32 cellular contexts compared by ENCODE assay signal in genomic region chr2:173953047-173953424, GRCh38. TPM values are rescaled to one million over a fixed set of nuclear protein-coding genes. Genes with fewer than 3 reads are reported as not detected.
DNase-seq lines count a peak whose midpoint lies in the region; ATAC-seq, FAIRE-seq and TF ChIP-seq lines count a peak whose summit lies in the region.
"Had no signal": no experiment of that assay in that cellular context is flagged by ENCODE, and none has a peak within 500 bp of the region (broad histone marks: within the 10 kb centered on the region; RNA-seq: fewer than 3 reads in every experiment).

No MANE protein-coding gene starts in this region.

- TF ChIP-seq CTCF in D721Med (IDR thresholded peaks at IDR 0.05; ENCODE audit: insufficient read depth, missing control alignments) = no peak
- TF ChIP-seq CTCF in testis (IDR thresholded peaks at IDR 0.05) = no peak

- peaks cover 83% of the 10 kb centered on the region for H3K4me1 Mint-ChIP-seq in activated CD4-positive, alpha-beta T cell treated with anti-CD3 and anti-CD28 coated beads for 36 hours
- H3K4me1 Mint-ChIP-seq in T-helper 17 cell = peaks cover 65% of the 10 kb centered on the region
- H3K4me1 Mint-ChIP-seq in naive thymus-derived CD8-positive, alpha-beta T cell = peaks cover 41 to 98% (median 88%) of the 10 kb centered on the region in 4 donors

- H3K27ac Mint-ChIP-seq in activated CD4-positive, alpha-beta T cell treated with anti-CD3 and anti-CD28 coated beads for 36 hours = no peak overlapping the region
- peak overlapping the region; percentile 34 for H3K27ac Mint-ChIP-seq in T-helper 17 cell
- H3K27ac Mint-ChIP-seq in naive thymus-derived CD8-positive, alpha-beta T cell = peak overlapping the region in 2 of 10 donors; percentile 21 to 43
- H3K27ac Mint-ChIP-seq: activated CD4-positive, alpha-beta T cell treated with anti-CD3 and anti-CD28 coated beads, Interleukin-2, amount 10 ng/mL, durations not matched to agents 24 days and 14 days; GM23338; nephron progenitor cell had no signal

- peak; percentile 16 for ATAC-seq in activated CD4-positive, alpha-beta T cell treated with anti-CD3 and anti-CD28 coated beads for 36 hours
- ATAC-seq in T-helper 17 cell (no peak), HG02759 (IDR thresholded peaks at IDR 0.05; ENCODE audit: unreplicated experiment) (no peak)
- ATAC-seq in naive thymus-derived CD8-positive, alpha-beta T cell = no peak
- ATAC-seq: GM23338 had no signal

- peak; percentile 6 for FAIRE-seq in D721Med (lab: Jason Lieb, UNC)
- FAIRE-seq: HTR-8/SVneo had no signal

- H3K27me3 Mint-ChIP-seq in activated CD4-positive, alpha-beta T cell treated with anti-CD3 and anti-CD28 coated beads for 36 hours = no peaks in the 10 kb centered on the region
- no peaks in the 10 kb centered on the region for H3K27me3 Mint-ChIP-seq in T-helper 17 cell
- no peaks in the 10 kb centered on the region for H3K27me3 Mint-ChIP-seq in naive thymus-derived CD8-positive, alpha-beta T cell
- H3K27me3 Mint-ChIP-seq: activated CD4-positive, alpha-beta T cell treated with anti-CD3 and anti-CD28 coated beads, Interleukin-2, amount 10 ng/mL, durations not matched to agents 24 days and 14 days had no signal

- H3K4me3 Mint-ChIP-seq in activated CD4-positive, alpha-beta T cell treated with anti-CD3 and anti-CD28 coated beads for 36 hours = no peak overlapping the region
- H3K4me3 Mint-ChIP-seq in T-helper 17 cell = peak overlapping the region; percentile 34
- peak overlapping the region in 9 of 10 donors; percentile 40 to 72 (median 58) for H3K4me3 Mint-ChIP-seq in naive thymus-derived CD8-positive, alpha-beta T cell
- H3K4me3 Mint-ChIP-seq: activated CD4-positive, alpha-beta T cell treated with anti-CD3 and anti-CD28 coated beads, Interleukin-2, amount 10 ng/mL, durations not matched to agents 24 days and 14 days; GM23338; nephron progenitor cell had no signal

- H3K4me1 ChIP-seq in testis = peaks cover 16% of the 10 kb centered on the region

- H3K27me3 ChIP-seq in testis = no peaks in the 10 kb centered on the region
- H3K27me3 ChIP-seq: brain microvascular endothelial cell, dorsolateral prefrontal cortex, SJCRH30 had no signal

- no peak overlapping the region for H3K27ac ChIP-seq in testis
- H3K27ac ChIP-seq: 22Rv1, brain microvascular endothelial cell, dorsolateral prefrontal cortex, SJCRH30, WERI-Rb-1 had no signal

- intact Hi-C loops in activated CD4-positive, alpha-beta T cell treated with anti-CD3 and anti-CD28 coated beads for 36 hours (cut with DNase I, micrococcal nuclease) = no loop called here
- intact Hi-C loops in testis (cut with DNase I; ENCODE audit: low total_unique reads) = no loop called here

- H3K36me3 Mint-ChIP-seq in activated CD4-positive, alpha-beta T cell treated with anti-CD3 and anti-CD28 coated beads for 36 hours (ENCODE audit: low read depth) = peaks cover 57% of the 10 kb centered on the region
- peaks cover 4% of the 10 kb centered on the region for H3K36me3 Mint-ChIP-seq in T-helper 17 cell (ENCODE audit: low read depth)
- H3K36me3 Mint-ChIP-seq in naive thymus-derived CD8-positive, alpha-beta T cell = peaks cover 22 to 78% (median 43%) of the 10 kb centered on the region in 3 donors

- H3K9me3 ChIP-seq in T-helper 17 cell (ENCODE audit: control insufficient read depth, low read length, poor library complexity, severe bottlenecking) = no peaks in the 10 kb centered on the region
- H3K9me3 ChIP-seq in testis = no peaks in the 10 kb centered on the region

- no peak overlapping the region for H3K4me3 ChIP-seq in testis
- H3K4me3 ChIP-seq: GM23338, SJCRH30 had no signal

- no peaks in the 10 kb centered on the region for H3K36me3 ChIP-seq in testis (ENCODE audit: low read depth, missing control alignments)

- POLR2A ChIA-PET in activated CD4-positive, alpha-beta T cell treated with anti-CD3 and anti-CD28 coated beads for 36 hours (lab: Charles Lee) = no interaction called here
- POLR2A ChIA-PET in naive thymus-derived CD8-positive, alpha-beta T cell (lab: Charles Lee) = no interaction called here

- 94 to 95% methylated on average over 1 to 3 of the region's 3 CpGs for WGBS in testis, 2 donors

- TF ChIP-seq POLR2A in testis (IDR thresholded peaks at IDR 0.05) = no peak

- no peaks in the 10 kb centered on the region for H3K9me3 Mint-ChIP-seq in activated CD4-positive, alpha-beta T cell treated with anti-CD3 and anti-CD28 coated beads for 36 hours (ENCODE audit: low read depth)
- H3K9me3 Mint-ChIP-seq in naive thymus-derived CD8-positive, alpha-beta T cell = no peaks in the 10 kb centered on the region
- H3K9me3 Mint-ChIP-seq: activated CD4-positive, alpha-beta T cell treated with anti-CD3 and anti-CD28 coated beads, Interleukin-2, amount 10 ng/mL, durations not matched to agents 24 days and 14 days; GM23338 had no signal

- DNase-seq in activated CD4-positive, alpha-beta T cell treated with anti-CD3 and anti-CD28 coated beads for 36 hours = no peak
- DNase-seq in activated CD4-positive, alpha-beta T cell treated with anti-CD3 and anti-CD28 coated beads, Interleukin-2, amount 50 U/mL, for 1 hour = no peak
- DNase-seq in D721Med (ENCODE audit: insufficient read length, low spot score) = no peak
- DNase-seq in T-helper 17 cell = no peak
- DNase-seq in naive thymus-derived CD8-positive, alpha-beta T cell = no peak
- no peak for DNase-seq in testis
- no peak for DNase-seq in NCI-H2081 treated with DMSO at 0.1 percent for 48 hours (lab: John Stamatoyannopoulos, UW)
- DNase-seq: activated CD4-positive, alpha-beta T cell treated with anti-CD3 and anti-CD28 coated beads, Interleukin-2, amount 10 ng/mL, durations not matched to agents 24 days and 14 days; activated naive CD4-positive, alpha-beta T cell treated with Interleukin-2 at 50 U/mL for 16 hours; activated T-cell treated with anti-CD3 and anti-CD28 coated beads, Interleukin-2, amount 50 U/mL, for 1 hour; amniotic stem cell; brain microvascular endothelial cell; C1 segment of cervical spinal cord; dorsolateral prefrontal cortex; foreskin melanocyte; KBM-7; NCI-H1105; NCI-H187 treated with DMSO at 0.1 percent for 48 hours; NCI-H2171 treated with DMSO at 0.1 percent for 48 hours; NCI-H510A; nephron progenitor cell; RPMI8226; SJCRH30; stimulated activated CD4-positive, alpha-beta T cell treated with anti-CD3 and anti-CD28 coated beads, Interleukin-15, amount 100 ng/mL, for 24 hours; stimulated activated CD4-positive, alpha-beta T cell treated with anti-CD3 and anti-CD28 coated beads, Interleukin-4, amount 100 ng/mL, for 4 hours; SW 1271; T1000; WERI-Rb-1 had no signal

- CTCF ChIA-PET in activated CD4-positive, alpha-beta T cell treated with anti-CD3 and anti-CD28 coated beads for 36 hours (lab: Charles Lee) = no interaction called here

RNA-seq across cellular contexts. Expression of gene SP3, which starts 12.1 kb away (rescaled TPM):
- total RNA-seq in activated CD4-positive, alpha-beta T cell treated with anti-CD3 and anti-CD28 coated beads for 36 hours = 10 to 100 TPM; 83.8 to 91.4 TPM
- 100 to 1,000 TPM; 123 to 155 TPM for total RNA-seq in T-helper 17 cell
- total RNA-seq in naive thymus-derived CD8-positive, alpha-beta T cell = 100 to 1,000 TPM; 135 to 141 TPM
- polyA plus RNA-seq in naive thymus-derived CD8-positive, alpha-beta T cell = 10 to 100 TPM; 51.4 to 67.9 (median 60.2) TPM
- total RNA-seq in testis = 100 to 1,000 TPM; 135 to 142 TPM
- polyA plus RNA-seq in testis (ENCODE audit: insufficient read depth, low read depth, low replicate concordance) = 48.1 TPM
